8 cellular contexts compared by ENCODE assay signal in the genomic region with DNA sequence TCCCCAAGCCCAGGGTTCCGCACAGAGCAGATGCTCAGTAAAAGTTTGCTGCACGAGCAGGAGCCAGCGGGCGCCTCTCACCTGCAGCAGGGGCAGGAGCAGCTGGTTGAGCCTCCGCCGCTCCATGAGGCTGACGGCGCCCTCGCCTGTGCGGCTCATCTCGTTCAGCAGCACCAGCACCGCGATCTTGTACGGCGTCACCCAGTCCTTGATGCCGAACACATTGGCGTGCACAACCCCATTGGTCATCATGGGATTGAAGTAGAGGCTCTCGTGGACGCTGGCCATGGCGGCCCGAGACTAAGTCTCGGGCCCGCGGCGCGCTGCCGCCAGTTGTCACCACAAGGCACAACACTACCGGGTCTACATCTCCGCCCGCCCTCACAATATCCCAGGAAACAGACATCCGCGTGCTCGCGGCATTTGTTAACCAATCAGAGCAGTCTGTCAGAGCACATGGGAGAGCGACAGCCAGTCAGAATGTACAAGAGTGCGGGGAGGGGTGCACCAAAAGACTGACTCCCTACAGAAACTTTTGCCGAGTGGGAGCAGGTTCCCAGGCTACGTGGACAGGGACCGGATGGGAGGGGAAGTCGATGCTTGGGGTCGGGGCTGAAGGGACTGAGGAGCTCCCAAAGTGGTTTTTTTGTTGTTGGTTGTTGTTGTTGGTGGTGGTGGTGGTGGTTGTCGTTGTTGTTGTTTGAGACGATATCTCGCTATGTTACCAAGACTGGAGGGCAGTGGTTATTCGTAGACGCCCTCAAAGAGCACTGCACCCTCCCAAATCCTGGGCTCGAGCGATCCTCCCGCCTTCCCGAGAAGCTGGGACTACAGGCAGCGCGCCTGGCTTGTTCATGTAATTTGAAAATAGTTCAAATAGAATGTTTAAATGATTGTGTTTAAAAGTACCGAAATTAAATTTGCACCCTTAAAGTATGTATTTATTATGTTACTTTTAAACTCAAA. TPM values are rescaled to one million over a fixed set of nuclear protein-coding genes. Genes with fewer than 3 reads are reported as not detected.
DNase-seq lines count a peak whose midpoint lies in the region; ATAC-seq and TF ChIP-seq lines count a peak whose summit lies in the region.

A gene with protein sequence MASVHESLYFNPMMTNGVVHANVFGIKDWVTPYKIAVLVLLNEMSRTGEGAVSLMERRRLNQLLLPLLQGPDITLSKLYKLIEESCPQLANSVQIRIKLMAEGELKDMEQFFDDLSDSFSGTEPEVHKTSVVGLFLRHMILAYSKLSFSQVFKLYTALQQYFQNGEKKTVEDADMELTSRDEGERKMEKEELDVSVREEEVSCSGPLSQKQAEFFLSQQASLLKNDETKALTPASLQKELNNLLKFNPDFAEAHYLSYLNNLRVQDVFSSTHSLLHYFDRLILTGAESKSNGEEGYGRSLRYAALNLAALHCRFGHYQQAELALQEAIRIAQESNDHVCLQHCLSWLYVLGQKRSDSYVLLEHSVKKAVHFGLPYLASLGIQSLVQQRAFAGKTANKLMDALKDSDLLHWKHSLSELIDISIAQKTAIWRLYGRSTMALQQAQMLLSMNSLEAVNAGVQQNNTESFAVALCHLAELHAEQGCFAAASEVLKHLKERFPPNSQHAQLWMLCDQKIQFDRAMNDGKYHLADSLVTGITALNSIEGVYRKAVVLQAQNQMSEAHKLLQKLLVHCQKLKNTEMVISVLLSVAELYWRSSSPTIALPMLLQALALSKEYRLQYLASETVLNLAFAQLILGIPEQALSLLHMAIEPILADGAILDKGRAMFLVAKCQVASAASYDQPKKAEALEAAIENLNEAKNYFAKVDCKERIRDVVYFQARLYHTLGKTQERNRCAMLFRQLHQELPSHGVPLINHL (minus strand): TSS at position 359 of the 966 bp plus-strand sequence. CDS start 71 bp downstream, at position 288.

- intact Hi-C loops in Right ventricle myocardium inferior (cut with DNase I), result loop anchor here (2.0 kb wide), 1 partner anchor 48 kb away; a partner anchor contains a TSS
- intact Hi-C loops in ovary (cut with DNase I), result no loop called here
- intact Hi-C loops in thyroid gland (cut with DNase I), result no loop called here

- TF ChIP-seq POLR2A in ovary (IDR thresholded peaks at IDR 0.05), result peak; percentile 19
- peak in 1 of 2 donors; percentile 87 for TF ChIP-seq POLR2A in thyroid gland (IDR thresholded peaks at IDR 0.05)

- H3K4me1 ChIP-seq in ovary (ENCODE audit: insufficient read depth) (peaks cover 6% of the 10 kb centered on the region), thyroid gland (peaks cover 9 to 17% of the 10 kb centered on the region in 2 donors)

- DNase-seq in GM12865 (ENCODE audit: low read depth) (peak; percentile 99), NCI-H1417 (lab: John Stamatoyannopoulos, UW) (peak; percentile 99 to 100 (median 99)), SW 1271 (lab: John Stamatoyannopoulos, UW) (peak; percentile 96 to 99), Right ventricle myocardium inferior (ENCODE audit: missing footprints) (peak; percentile 96), ovary (peak; percentile 86 to 92 (median 90)), thyroid gland (peak; percentile 96 to 97)
- peak; percentile 79 for DNase-seq in activated naive CD8-positive, alpha-beta T cell treated with anti-CD3 and anti-CD28 coated beads, Interleukin-2, amount 50 U/mL, for 16 hours (ENCODE audit: low read depth, low spot score)

- WGBS in ovary, 3 donors, result 0% methylated on average over 52 to 53 of the region's 53 CpGs
- WGBS in thyroid gland, 2 donors, result 0 to 1% methylated on average over 19 to 36 of the region's 53 CpGs

- H3K27me3 ChIP-seq in ovary, result no peaks in the 10 kb centered on the region
- H3K27me3 ChIP-seq in thyroid gland, result no peaks in the 10 kb centered on the region

- H3K4me3 ChIP-seq in GM12865 (ENCODE audit: low read depth, low read length) (peak within 1 kb of the TSS; percentile 95), ovary (peak within 1 kb of the TSS; percentile 91), thyroid gland (replicated peaks in 1 of 3) (peak within 1 kb of the TSS; percentile 67 to 91 (median 78))

- no peaks in the 10 kb centered on the region for H3K36me3 ChIP-seq in ovary
- peaks cover under 1% of the 10 kb centered on the region in 2 donors for H3K36me3 ChIP-seq in thyroid gland

- ATAC-seq in HG02759 (IDR thresholded peaks at IDR 0.05; ENCODE audit: unreplicated experiment) (peak; percentile 98), Right ventricle myocardium inferior (peak; percentile 100)

- H3K9me3 ChIP-seq in ovary, result no peaks in the 10 kb centered on the region
- no peaks in the 10 kb centered on the region for H3K9me3 ChIP-seq in thyroid gland

- H3K27ac ChIP-seq in ovary, result peak within 1 kb of the TSS in 1 of 2 donors; percentile 26
- H3K27ac ChIP-seq in thyroid gland, result peak within 1 kb of the TSS in 2 of 3 donors; percentile 46 to 67

- TF ChIP-seq EP300 in ovary (IDR thresholded peaks at IDR 0.05), result no peak

- no peak for TF ChIP-seq CTCF in GM12865 (IDR thresholded peaks at IDR 0.05; ENCODE audit: insufficient read depth, low read depth, low read length, missing control alignments)
- peak in 2 of 3 donors; percentile 7 to 10 for TF ChIP-seq CTCF in ovary (IDR thresholded peaks at IDR 0.05)
- peak in 1 of 6 experiments; percentile 25 for TF ChIP-seq CTCF in thyroid gland (IDR thresholded peaks at IDR 0.05)

RNA-seq across cellular contexts. Expression of the gene that starts here (rescaled TPM):
- total RNA-seq in Right ventricle myocardium inferior (61.8 TPM), ovary (10 to 100 TPM; 58.1 to 91.4 (median 71.6) TPM), thyroid gland (100 to 1,000 TPM; 114 to 161 (median 135) TPM)
- 100 to 1,000 TPM in 1 of 2 donors, 10 to 100 TPM in 1; 83.1 to 149 TPM for polyA plus RNA-seq in ovary
